ENCODE assay signal across 3 cellular contexts in genomic region chr1:171596705-171597104, GRCh38.
TF ChIP-seq lines count a peak whose summit lies in the region.

No MANE protein-coding gene starts in this region.

TF ChIP-seq in liver, 16 proteins besides CTCF, POLR2A, EP300 and RAD21:
- TF ChIP-seq FOXA2 (IDR thresholded peaks at IDR 0.05): no peak
- no peak for TF ChIP-seq TAF1 (conservative IDR thresholded peaks at IDR 0.05)
- no peak for TF ChIP-seq HNF4G (IDR thresholded peaks at IDR 0.05)
- TF ChIP-seq GABPA (IDR thresholded peaks at IDR 0.05 in 1 of 2, conservative IDR thresholded peaks at IDR 0.05 in 1 of 2): no peak
- TF ChIP-seq MAX (IDR thresholded peaks at IDR 0.05): no peak
- no peak for TF ChIP-seq NR2F2 (IDR thresholded peaks at IDR 0.05)
- TF ChIP-seq HNF4A (conservative IDR thresholded peaks at IDR 0.05): no peak
- no peak for TF ChIP-seq RXRA (IDR thresholded peaks at IDR 0.05)
- TF ChIP-seq EGR1 (IDR thresholded peaks at IDR 0.05; ENCODE audit: low read depth in 2 of 2): no peak

TF ChIP-seq in HepG2, 621 proteins besides CTCF, POLR2A, EP300 and RAD21:
- TF ChIP-seq NCOA5 (CRISPR knock-in tag; IDR thresholded peaks at IDR 0.05) (no peak), ZNF382 (CRISPR knock-in tag; IDR thresholded peaks at IDR 0.05; ENCODE audit: borderline replicate concordance) (no peak), ZNF598 (CRISPR knock-in tag; IDR thresholded peaks at IDR 0.05; ENCODE audit: borderline replicate concordance) (no peak), ZNF33B (CRISPR knock-in tag; IDR thresholded peaks at IDR 0.05) (no peak), ZFP82 (CRISPR knock-in tag; IDR thresholded peaks at IDR 0.05; ENCODE audit: borderline replicate concordance) (no peak), SIN3A (IDR thresholded peaks at IDR 0.05; ENCODE audit: borderline replicate concordance, low read depth, low read length) (no peak), TOE1 (CRISPR knock-in tag; IDR thresholded peaks at IDR 0.05) (no peak), EHMT2 (IDR thresholded peaks at IDR 0.05; ENCODE audit: borderline replicate concordance, low read depth, low read length) (no peak), HNF1A (IDR thresholded peaks at IDR 0.05; ENCODE audit: low read depth) (no peak), HNF1A (CRISPR knock-in tag; IDR thresholded peaks at IDR 0.05; ENCODE audit: borderline replicate concordance) (no peak), MATR3 (CRISPR knock-in tag; IDR thresholded peaks at IDR 0.05) (no peak), ZNF232 (CRISPR knock-in tag; IDR thresholded peaks at IDR 0.05; ENCODE audit: borderline replicate concordance) (no peak), MAFK (conservative IDR thresholded peaks at IDR 0.05 in 1 of 2, IDR thresholded peaks at IDR 0.05 in 1 of 2; ENCODE audit: low read length in 2 of 2) (no peak), IKZF4 (CRISPR knock-in tag; IDR thresholded peaks at IDR 0.05; ENCODE audit: borderline replicate concordance, low read depth, not compliant biosample characterization) (no peak), YY1 (IDR thresholded peaks at IDR 0.05; ENCODE audit: insufficient read depth, insufficient replicate concordance, low read depth, low read length) (no peak), FOXO1 (CRISPR knock-in tag; IDR thresholded peaks at IDR 0.05) (no peak)
TF ChIP-seq in HepG2: peak in this region for 0.

TF ChIP-seq in K562, 482 proteins besides CTCF, POLR2A, EP300 and RAD21:
- TF ChIP-seq SOX6 (IDR thresholded peaks at IDR 0.05) (no peak), TCF7 (IDR thresholded peaks at IDR 0.05; ENCODE audit: borderline replicate concordance) (no peak), ILK (tag; IDR thresholded peaks at IDR 0.05; ENCODE audit: borderline replicate concordance, low read depth) (no peak), CEBPB (tag; IDR thresholded peaks at IDR 0.05) (no peak), RAD51 (IDR thresholded peaks at IDR 0.05; ENCODE audit: borderline replicate concordance, low read depth) (no peak), HNRNPL (IDR thresholded peaks at IDR 0.05; ENCODE audit: low read depth, low read length) (no peak), AFF1 (IDR thresholded peaks at IDR 0.05; ENCODE audit: low read depth in 1 of 2, partially characterized antibody in 2 of 2) (no peak), ZNF134 (CRISPR knock-in tag; conservative IDR thresholded peaks at IDR 0.05) (no peak), ZNF282 (CRISPR knock-in tag; IDR thresholded peaks at IDR 0.05) (no peak), TGIF2 (CRISPR knock-in tag; IDR thresholded peaks at IDR 0.05) (no peak), NR3C1 (CRISPR knock-in tag; IDR thresholded peaks at IDR 0.05) (no peak), ZKSCAN1 (IDR thresholded peaks at IDR 0.05; ENCODE audit: low read depth, low read length) (no peak), NFATC3 (IDR thresholded peaks at IDR 0.05) (no peak), RBM34 (IDR thresholded peaks at IDR 0.05; ENCODE audit: borderline replicate concordance, insufficient read depth, low read length) (no peak), MYBL2 (IDR thresholded peaks at IDR 0.05; ENCODE audit: low read depth) (no peak), MYBL2 (CRISPR knock-in tag; IDR thresholded peaks at IDR 0.05; ENCODE audit: borderline replicate concordance) (no peak), GTF3C2 (IDR thresholded peaks at IDR 0.05; ENCODE audit: borderline replicate concordance, extremely low read depth, insufficient read length) (no peak), BCL6 (CRISPR knock-in tag; IDR thresholded peaks at IDR 0.05) (no peak), FOXO4 (CRISPR knock-in tag; IDR thresholded peaks at IDR 0.05) (no peak), SMC3 (conservative IDR thresholded peaks at IDR 0.05; ENCODE audit: insufficient read depth, low read depth, low read length) (no peak), KAT2B (IDR thresholded peaks at IDR 0.05; ENCODE audit: low read depth, low read length) (no peak)
